31 cellular contexts compared by ENCODE assay signal in genomic region chr5:60989790-60990189, GRCh38.
"Had no signal": no experiment of that assay in that cellular context is flagged by ENCODE, and none has a peak within 500 bp of the region (broad histone marks: within the 10 kb centered on the region; RNA-seq: fewer than 3 reads in every experiment).

No MANE protein-coding gene starts in this region.

- ATAC-seq: activated CD4-positive, alpha-beta T cell treated with anti-CD3 and anti-CD28 coated beads for 36 hours; activated CD4-positive, CD25-positive, alpha-beta regulatory T cell treated with anti-CD3 and anti-CD28 coated beads, Interleukin-2, amount 50 U/mL, for 24 hours; activated CD8-positive, alpha-beta memory T cell treated with anti-CD3 and anti-CD28 coated beads, Interleukin-2, amount 10 ng/mL, durations not matched to agents 7 days and 5 days; activated CD8-positive, alpha-beta T cell treated with anti-CD3 and anti-CD28 coated beads, Interleukin-2, amount 10 ng/mL, durations not matched to agents 7 days and 5 days; activated naive CD8-positive, alpha-beta T cell treated with anti-CD3 and anti-CD28 coated beads, Interleukin-2, amount 50 U/mL, for 24 hours had no signal

- H3K27me3 ChIP-seq: ascending aorta, cardiac muscle cell had no signal

- DNase-seq: activated CD4-positive, alpha-beta memory T cell treated with anti-CD3 and anti-CD28 coated beads, Interleukin-2, amount 10 ng/mL, durations not matched to agents 7 days and 5 days; activated CD4-positive, alpha-beta T cell treated with anti-CD3 and anti-CD28 coated beads for 1 hour; activated CD4-positive, alpha-beta T cell treated with anti-CD3 and anti-CD28 coated beads for 36 hours; activated CD4-positive, alpha-beta T cell treated with anti-CD3 and anti-CD28 coated beads for 48 hours; activated CD4-positive, alpha-beta T cell treated with anti-CD3 and anti-CD28 coated beads, Interleukin-2, amount 10 ng/mL, durations not matched to agents 7 days and 5 days; activated CD4-positive, alpha-beta T cell treated with anti-CD3 and anti-CD28 coated beads, Interleukin-2, amount 50 U/mL, for 48 hours; activated CD4-positive, CD25-positive, alpha-beta regulatory T cell; activated CD8-positive, alpha-beta memory T cell treated with anti-CD3 and anti-CD28 coated beads for 24 hours; activated CD8-positive, alpha-beta memory T cell treated with anti-CD3 and anti-CD28 coated beads, Interleukin-2, amount 10 ng/mL, durations not matched to agents 7 days and 5 days; activated CD8-positive, alpha-beta memory T cell treated with anti-CD3 and anti-CD28 coated beads, Interleukin-2, amount 50 U/mL, for 48 hours; activated CD8-positive, alpha-beta T cell treated with anti-CD3 and anti-CD28 coated beads, Interleukin-2, amount 10 ng/mL, durations not matched to agents 7 days and 5 days; activated effector memory CD4-positive, alpha-beta T cell treated with Interleukin-2 at 50 U/mL for 16 hours; activated gamma-delta T cell; activated naive CD4-positive, alpha-beta T cell treated with anti-CD3 and anti-CD28 coated beads, Interleukin-2, amount 10 ng/mL, durations not matched to agents 7 days and 5 days; activated naive CD4-positive, alpha-beta T cell treated with Interleukin-2 at 50 U/mL for 16 hours; activated naive CD8-positive, alpha-beta T cell treated with anti-CD3 and anti-CD28 coated beads, Interleukin-2, amount 10 ng/mL, durations not matched to agents 7 days and 5 days; activated naive CD8-positive, alpha-beta T cell treated with anti-CD3 and anti-CD28 coated beads, Interleukin-2, amount 50 U/mL, for 24 hours; activated T-cell treated with anti-CD3 and anti-CD28 coated beads, Interleukin-2, amount 50 U/mL, for 24 hours; activated T-cell treated with anti-CD3 and anti-CD28 coated beads, Interleukin-2, amount 50 U/mL, for 48 hours; amygdala; anterior cingulate cortex; caudate nucleus; cerebellar nuclear complex; T-helper 2 cell; T-helper 9 cell had no signal

- H3K36me3 ChIP-seq: ascending aorta, cardiac muscle cell had no signal

- H3K27ac ChIP-seq: ascending aorta, cardiac muscle cell, VCaP had no signal

- FAIRE-seq: bronchial epithelial cell, TTC549 had no signal

- H3K4me3 ChIP-seq: ascending aorta, cardiac muscle cell had no signal
